In the genomic region with DNA sequence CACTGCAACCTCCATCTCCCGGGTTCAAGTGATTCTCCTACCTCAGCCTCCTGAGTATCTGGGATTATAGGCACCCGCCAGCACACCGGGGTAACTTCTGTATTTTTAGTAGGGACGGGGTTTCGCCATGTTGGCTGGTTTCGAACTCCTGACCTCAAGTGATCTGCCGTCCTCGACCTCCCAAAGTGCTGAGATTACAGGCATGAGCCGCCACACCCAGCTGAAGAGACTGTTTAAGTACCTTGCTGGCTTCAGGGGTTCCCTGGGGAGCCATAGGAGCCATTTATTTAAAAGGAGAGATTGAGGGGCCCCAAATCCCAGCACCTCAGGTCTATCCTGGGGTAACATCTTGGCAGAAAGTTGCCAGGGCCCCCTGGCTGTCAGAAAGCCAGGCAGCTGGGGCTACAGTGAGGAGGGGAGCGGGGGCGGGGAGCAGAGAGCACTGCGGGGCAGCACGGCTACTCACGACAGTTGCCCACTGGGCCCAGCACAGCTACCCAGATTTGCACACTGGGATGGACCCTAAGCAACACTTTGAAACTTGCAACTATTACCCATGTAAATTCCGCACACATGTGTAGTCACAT, we compare ENCODE assay signal across 3 cellular contexts.
TF ChIP-seq lines count a peak whose summit lies in the region.

No MANE protein-coding gene starts in this region.

TF ChIP-seq in SK-N-SH, 30 proteins besides CTCF, POLR2A, EP300 and RAD21:
- TF ChIP-seq MXI1 (IDR thresholded peaks at IDR 0.05; ENCODE audit: low read depth, low read length): no peak

TF ChIP-seq in SK-N-SH treated with all-trans-retinoic acid at 6 μM for 48 hours, 23 proteins besides CTCF, POLR2A, EP300 and RAD21:
- TF ChIP-seq TOX (CRISPR knock-in tag; IDR thresholded peaks at IDR 0.05; ENCODE audit: borderline replicate concordance): no peak
- TF ChIP-seq, protein P1, sequence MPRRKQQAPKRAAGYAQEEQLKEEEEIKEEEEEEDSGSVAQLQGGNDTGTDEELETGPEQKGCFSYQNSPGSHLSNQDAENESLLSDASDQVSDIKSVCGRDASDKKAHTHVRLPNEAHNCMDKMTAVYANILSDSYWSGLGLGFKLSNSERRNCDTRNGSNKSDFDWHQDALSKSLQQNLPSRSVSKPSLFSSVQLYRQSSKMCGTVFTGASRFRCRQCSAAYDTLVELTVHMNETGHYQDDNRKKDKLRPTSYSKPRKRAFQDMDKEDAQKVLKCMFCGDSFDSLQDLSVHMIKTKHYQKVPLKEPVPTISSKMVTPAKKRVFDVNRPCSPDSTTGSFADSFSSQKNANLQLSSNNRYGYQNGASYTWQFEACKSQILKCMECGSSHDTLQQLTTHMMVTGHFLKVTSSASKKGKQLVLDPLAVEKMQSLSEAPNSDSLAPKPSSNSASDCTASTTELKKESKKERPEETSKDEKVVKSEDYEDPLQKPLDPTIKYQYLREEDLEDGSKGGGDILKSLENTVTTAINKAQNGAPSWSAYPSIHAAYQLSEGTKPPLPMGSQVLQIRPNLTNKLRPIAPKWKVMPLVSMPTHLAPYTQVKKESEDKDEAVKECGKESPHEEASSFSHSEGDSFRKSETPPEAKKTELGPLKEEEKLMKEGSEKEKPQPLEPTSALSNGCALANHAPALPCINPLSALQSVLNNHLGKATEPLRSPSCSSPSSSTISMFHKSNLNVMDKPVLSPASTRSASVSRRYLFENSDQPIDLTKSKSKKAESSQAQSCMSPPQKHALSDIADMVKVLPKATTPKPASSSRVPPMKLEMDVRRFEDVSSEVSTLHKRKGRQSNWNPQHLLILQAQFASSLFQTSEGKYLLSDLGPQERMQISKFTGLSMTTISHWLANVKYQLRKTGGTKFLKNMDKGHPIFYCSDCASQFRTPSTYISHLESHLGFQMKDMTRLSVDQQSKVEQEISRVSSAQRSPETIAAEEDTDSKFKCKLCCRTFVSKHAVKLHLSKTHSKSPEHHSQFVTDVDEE (CRISPR knock-in tag; IDR thresholded peaks at IDR 0.05): no peak
- TF ChIP-seq ZFP30 (CRISPR knock-in tag; IDR thresholded peaks at IDR 0.05): no peak
- no peak for TF ChIP-seq ZC3H10 (CRISPR knock-in tag; IDR thresholded peaks at IDR 0.05)
- TF ChIP-seq, protein P2, sequence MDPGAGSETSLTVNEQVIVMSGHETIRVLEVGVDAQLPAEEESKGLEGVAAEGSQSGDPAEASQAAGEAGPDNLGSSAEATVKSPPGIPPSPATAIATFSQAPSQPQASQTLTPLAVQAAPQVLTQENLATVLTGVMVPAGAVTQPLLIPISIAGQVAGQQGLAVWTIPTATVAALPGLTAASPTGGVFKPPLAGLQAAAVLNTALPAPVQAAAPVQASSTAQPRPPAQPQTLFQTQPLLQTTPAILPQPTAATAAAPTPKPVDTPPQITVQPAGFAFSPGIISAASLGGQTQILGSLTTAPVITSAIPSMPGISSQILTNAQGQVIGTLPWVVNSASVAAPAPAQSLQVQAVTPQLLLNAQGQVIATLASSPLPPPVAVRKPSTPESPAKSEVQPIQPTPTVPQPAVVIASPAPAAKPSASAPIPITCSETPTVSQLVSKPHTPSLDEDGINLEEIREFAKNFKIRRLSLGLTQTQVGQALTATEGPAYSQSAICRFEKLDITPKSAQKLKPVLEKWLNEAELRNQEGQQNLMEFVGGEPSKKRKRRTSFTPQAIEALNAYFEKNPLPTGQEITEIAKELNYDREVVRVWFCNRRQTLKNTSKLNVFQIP (CRISPR knock-in tag; IDR thresholded peaks at IDR 0.05; ENCODE audit: borderline replicate concordance, low read depth): no peak
- TF ChIP-seq ZNF8 (CRISPR knock-in tag; IDR thresholded peaks at IDR 0.05): no peak
- TF ChIP-seq ZFP3 (CRISPR knock-in tag; IDR thresholded peaks at IDR 0.05): no peak
- TF ChIP-seq RARB (CRISPR knock-in tag; IDR thresholded peaks at IDR 0.05): no peak
- TF ChIP-seq ARNTL (CRISPR knock-in tag; IDR thresholded peaks at IDR 0.05; ENCODE audit: borderline replicate concordance, low read depth): no peak
- no peak for TF ChIP-seq SNAI2 (CRISPR knock-in tag; IDR thresholded peaks at IDR 0.05)
- no peak for TF ChIP-seq PPARA (CRISPR knock-in tag; IDR thresholded peaks at IDR 0.05; ENCODE audit: borderline replicate concordance)
- no peak for TF ChIP-seq ISL1 (CRISPR knock-in tag; IDR thresholded peaks at IDR 0.05)
- TF ChIP-seq CREB5 (CRISPR knock-in tag; IDR thresholded peaks at IDR 0.05; ENCODE audit: low read depth): no peak

TF ChIP-seq in IMR-90, 13 proteins besides CTCF, POLR2A, EP300 and RAD21:
- no peak for TF ChIP-seq MXI1 (IDR thresholded peaks at IDR 0.05; ENCODE audit: borderline replicate concordance, low read depth, low read length)
